In the genomic region with DNA sequence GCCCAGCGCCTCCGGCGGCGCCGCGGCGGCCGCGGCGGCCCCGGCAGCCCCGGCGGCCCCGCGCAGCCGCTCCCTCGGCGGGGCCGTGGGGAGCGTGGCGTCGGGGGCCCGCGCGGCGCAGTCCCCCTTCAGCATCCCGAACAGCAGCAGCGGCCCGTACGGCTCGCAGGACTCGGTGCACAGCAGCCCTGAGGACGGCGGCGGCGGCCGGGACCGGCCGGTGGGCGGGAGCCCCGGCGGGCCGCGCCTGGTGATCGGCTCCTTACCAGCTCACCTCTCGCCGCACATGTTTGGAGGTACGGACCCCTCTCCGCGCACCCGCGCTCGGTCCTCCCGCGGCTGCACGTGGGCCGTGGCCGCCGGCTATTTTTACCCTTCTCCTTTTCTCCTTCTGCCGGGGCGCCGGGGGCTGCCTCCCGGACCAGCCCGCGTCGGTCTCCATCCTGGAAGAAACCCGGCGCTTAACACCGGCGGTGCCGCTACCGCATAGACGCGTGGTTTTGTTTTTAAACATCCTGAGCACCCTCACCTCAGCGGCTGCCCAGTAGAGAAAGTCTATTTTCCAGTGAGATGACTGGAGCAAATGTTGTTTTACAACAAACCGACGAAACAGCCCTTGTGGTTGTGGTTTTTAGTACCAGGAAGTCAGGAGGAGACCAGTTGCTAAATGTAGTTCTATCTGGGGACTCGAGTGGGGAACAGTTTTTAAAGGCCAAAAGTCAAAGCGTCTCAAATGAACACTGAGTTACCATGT, we compare ENCODE assay signal across 8 cellular contexts. TPM values are rescaled to one million over a fixed set of nuclear protein-coding genes. Genes with fewer than 3 reads are reported as not detected.
DNase-seq lines count a peak whose midpoint lies in the region; ATAC-seq and TF ChIP-seq lines count a peak whose summit lies in the region.

No MANE protein-coding gene starts in this region.

- ATAC-seq in GM19023 (IDR thresholded peaks at IDR 0.05; ENCODE audit: unreplicated experiment) (peak; percentile 2), HG03354 (IDR thresholded peaks at IDR 0.05; ENCODE audit: poor library complexity, severe bottlenecking, unreplicated experiment) (peak; percentile 2), GM18517 (IDR thresholded peaks at IDR 0.05; ENCODE audit: unreplicated experiment) (no peak)

- no peaks in the 10 kb centered on the region for H3K27me3 ChIP-seq in left ventricle myocardium inferior (ENCODE audit: low read depth)

- peak overlapping the region; percentile 99 for H3K27ac ChIP-seq in left ventricle myocardium inferior (replicated peaks)

- peak overlapping the region; percentile 87 for H3K4me3 ChIP-seq in left ventricle myocardium inferior

- H3K4me3 Mint-ChIP-seq in activated naive CD4-positive, alpha-beta T cell treated with anti-CD3 and anti-CD28 coated beads, Interleukin-2, amount 50 U/mL, for 24 hours: peak overlapping the region; percentile 94

- no peaks in the 10 kb centered on the region for H3K9me3 ChIP-seq in left ventricle myocardium inferior (replicated peaks)

- no peak for TF ChIP-seq CTCF in left ventricle myocardium inferior (IDR thresholded peaks at IDR 0.05; ENCODE audit: borderline replicate concordance)

- H3K36me3 Mint-ChIP-seq in activated naive CD4-positive, alpha-beta T cell treated with anti-CD3 and anti-CD28 coated beads, Interleukin-2, amount 50 U/mL, for 24 hours: no peaks in the 10 kb centered on the region

- H3K4me1 Mint-ChIP-seq in activated naive CD4-positive, alpha-beta T cell treated with anti-CD3 and anti-CD28 coated beads, Interleukin-2, amount 50 U/mL, for 24 hours: peaks cover 59% of the 10 kb centered on the region

- peak; percentile 30 for DNase-seq in Ammon's horn (ENCODE audit: low spot score)
- peak; percentile 97 for DNase-seq in SIG-M5 treated with dmso at 0.1 percent for 504 hours (lab: John Stamatoyannopoulos, UW; ENCODE audit: unreplicated experiment)
- peak; percentile 20 for DNase-seq in left ventricle myocardium inferior
- peak; percentile 72 for DNase-seq in retina

- peaks cover 58% of the 10 kb centered on the region for H3K4me1 ChIP-seq in left ventricle myocardium inferior

- H3K9me3 Mint-ChIP-seq in activated naive CD4-positive, alpha-beta T cell treated with anti-CD3 and anti-CD28 coated beads, Interleukin-2, amount 50 U/mL, for 24 hours: no peaks in the 10 kb centered on the region

- H3K27me3 Mint-ChIP-seq in activated naive CD4-positive, alpha-beta T cell treated with anti-CD3 and anti-CD28 coated beads, Interleukin-2, amount 50 U/mL, for 24 hours: no peaks in the 10 kb centered on the region

- intact Hi-C loops in left ventricle myocardium inferior (cut with micrococcal nuclease): no loop called here

- H3K36me3 ChIP-seq in left ventricle myocardium inferior: no peaks in the 10 kb centered on the region

- peak overlapping the region; percentile 97 for H3K27ac Mint-ChIP-seq in activated naive CD4-positive, alpha-beta T cell treated with anti-CD3 and anti-CD28 coated beads, Interleukin-2, amount 50 U/mL, for 24 hours

RNA-seq across cellular contexts. Expression of a gene that starts 1.3 kb away (rescaled TPM):
- total RNA-seq in left ventricle myocardium inferior: 10.9 TPM

Comparison
In these comparisons a context has a peak if more than half of its experiments do, and no peak if none do; other contexts are left out.
1. DNase-seq: peak in every context shown above with its lines; median percentile 97 in SIG-M5 treated with dmso at 0.1 percent for 504 hours; 72 in retina; 30 in Ammon's horn; 20 in left ventricle myocardium inferior.